ENCODE assay signal across 1 cellular context in the genomic region with DNA sequence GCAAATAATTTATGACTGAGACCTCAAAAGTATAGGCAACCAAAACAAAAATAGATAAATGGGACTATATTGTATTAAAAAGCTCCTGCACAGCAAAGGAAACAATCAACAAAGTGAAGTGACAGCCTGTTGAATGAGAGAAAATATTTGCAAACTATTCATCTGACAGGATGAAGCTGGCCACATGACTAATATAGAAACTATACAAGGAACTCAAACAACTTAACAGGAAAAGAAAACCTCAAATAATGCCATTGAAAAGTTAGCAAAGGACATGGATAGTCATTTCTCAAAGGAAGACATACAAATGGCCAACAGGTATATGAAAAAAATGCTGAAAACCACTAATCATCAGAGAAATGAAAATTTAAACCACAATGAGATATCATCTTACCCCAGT.
A peak's percentile ranks its signal among the peaks of the same experiment; 100 is the strongest.
TF ChIP-seq lines count a peak whose summit lies in the region.

No MANE protein-coding gene starts in this region.

TF ChIP-seq in GM12878, 131 proteins besides CTCF, POLR2A, EP300 and RAD21:
- TF ChIP-seq RUNX3 (IDR thresholded peaks at IDR 0.05; ENCODE audit: low read length), result peak; percentile 19; the same call in 1 of the 2 replicates
- TF ChIP-seq, protein P1, sequence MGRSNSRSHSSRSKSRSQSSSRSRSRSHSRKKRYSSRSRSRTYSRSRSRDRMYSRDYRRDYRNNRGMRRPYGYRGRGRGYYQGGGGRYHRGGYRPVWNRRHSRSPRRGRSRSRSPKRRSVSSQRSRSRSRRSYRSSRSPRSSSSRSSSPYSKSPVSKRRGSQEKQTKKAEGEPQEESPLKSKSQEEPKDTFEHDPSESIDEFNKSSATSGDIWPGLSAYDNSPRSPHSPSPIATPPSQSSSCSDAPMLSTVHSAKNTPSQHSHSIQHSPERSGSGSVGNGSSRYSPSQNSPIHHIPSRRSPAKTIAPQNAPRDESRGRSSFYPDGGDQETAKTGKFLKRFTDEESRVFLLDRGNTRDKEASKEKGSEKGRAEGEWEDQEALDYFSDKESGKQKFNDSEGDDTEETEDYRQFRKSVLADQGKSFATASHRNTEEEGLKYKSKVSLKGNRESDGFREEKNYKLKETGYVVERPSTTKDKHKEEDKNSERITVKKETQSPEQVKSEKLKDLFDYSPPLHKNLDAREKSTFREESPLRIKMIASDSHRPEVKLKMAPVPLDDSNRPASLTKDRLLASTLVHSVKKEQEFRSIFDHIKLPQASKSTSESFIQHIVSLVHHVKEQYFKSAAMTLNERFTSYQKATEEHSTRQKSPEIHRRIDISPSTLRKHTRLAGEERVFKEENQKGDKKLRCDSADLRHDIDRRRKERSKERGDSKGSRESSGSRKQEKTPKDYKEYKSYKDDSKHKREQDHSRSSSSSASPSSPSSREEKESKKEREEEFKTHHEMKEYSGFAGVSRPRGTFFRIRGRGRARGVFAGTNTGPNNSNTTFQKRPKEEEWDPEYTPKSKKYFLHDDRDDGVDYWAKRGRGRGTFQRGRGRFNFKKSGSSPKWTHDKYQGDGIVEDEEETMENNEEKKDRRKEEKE (IDR thresholded peaks at IDR 0.05), result no peak
